Comparison of ENCODE assay signal across 1 cellular context in the genomic region with DNA sequence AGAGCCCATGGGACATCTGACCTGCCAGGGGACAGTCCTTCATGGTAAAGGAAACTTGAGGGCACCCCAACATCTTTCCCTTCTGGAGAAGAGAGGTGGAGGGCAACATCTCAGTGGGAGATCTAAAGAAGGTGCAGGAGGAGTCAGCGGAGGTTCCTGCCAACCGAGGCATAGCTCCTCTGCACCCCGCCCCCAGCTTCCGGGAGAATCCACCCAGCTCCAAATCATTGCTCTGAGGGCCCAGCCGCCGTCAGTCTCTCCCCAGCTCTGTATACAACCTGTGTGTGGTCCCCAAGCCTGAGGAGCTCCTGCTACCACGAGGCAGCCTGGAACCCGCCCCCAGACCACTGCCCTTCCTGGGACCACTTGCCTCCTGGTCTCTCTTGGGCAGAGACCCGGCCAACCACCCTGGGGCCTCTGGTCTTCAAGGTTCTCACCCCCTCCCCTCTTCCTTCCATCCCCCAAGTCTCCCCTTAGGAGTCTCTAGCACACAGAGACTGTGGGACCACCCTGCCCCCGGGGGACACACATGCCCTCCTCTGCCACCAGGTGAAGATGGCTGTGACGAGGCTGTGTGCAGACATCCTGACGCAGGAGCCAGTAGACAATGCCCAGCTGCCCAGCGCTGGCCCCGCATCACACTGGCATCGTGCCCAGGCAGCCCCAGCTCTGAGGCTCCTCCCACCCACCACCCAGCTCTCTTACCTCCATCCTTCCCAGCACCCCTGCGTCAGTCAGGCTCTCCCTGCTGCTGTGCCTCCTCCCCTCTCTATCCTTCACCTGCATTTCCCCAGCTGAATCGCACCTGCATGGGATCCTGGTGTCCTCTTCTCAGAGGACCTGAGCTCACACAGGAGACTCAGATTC.
TF ChIP-seq lines count a peak whose summit lies in the region.

No MANE protein-coding gene starts in this region.

TF ChIP-seq in endothelial cell of umbilical vein, 7 proteins besides CTCF, POLR2A, EP300 and RAD21 (continued from another document):
- TF ChIP-seq EZH2 (IDR thresholded peaks at IDR 0.05; ENCODE audit: borderline replicate concordance, low read depth, low read length, severe bottlenecking) (no peak), JUN (IDR thresholded peaks at IDR 0.05; ENCODE audit: borderline replicate concordance, insufficient read depth, insufficient read length, low read depth) (no peak)
